Comparison of ENCODE assay signal across 8 cellular contexts in the genomic region with DNA sequence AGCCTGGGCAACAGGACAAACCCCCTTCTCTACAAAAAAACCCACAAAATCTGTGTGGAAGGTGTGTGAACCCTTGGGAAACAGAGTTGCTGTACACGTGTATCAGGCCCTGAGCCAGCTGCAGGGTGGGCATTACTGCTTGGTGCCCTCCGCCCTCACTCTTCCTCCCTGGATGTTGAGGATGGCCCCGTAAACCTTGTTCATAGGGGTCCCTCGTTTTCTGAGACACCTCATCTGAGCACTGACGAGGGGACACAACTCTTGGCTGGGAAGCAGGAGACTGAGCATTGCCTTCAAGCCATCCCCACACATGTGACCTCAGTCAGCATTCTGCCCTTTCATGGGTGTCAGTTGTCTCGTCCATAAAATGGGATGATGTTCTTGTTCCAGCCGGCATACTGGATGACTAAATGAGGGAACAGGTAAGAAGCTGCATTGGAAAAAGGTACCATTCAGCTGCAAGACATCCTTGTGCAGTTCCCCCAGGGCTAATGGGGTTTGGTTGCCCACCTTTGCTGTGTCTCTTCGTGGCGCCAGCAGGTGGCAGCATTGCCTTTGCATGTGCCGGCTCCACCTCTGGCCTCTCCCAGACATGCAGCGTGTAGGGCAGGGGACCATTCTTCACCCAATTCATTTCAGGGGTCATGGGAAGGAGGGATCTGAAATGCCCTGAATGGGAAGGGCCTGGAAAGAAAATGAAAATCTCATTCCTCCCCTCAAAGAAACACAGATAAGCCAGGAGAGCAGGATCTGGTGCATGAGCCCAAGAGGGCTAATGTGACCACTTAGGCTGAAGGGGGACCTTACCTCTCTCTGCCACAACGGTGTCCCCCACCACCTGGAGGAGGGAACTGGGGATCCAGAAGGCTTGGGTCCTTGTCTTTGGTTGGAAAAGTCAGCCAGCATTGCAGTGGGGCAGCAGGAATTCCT. TPM values are rescaled to one million over a fixed set of nuclear protein-coding genes. Genes with fewer than 3 reads are reported as not detected.
DNase-seq lines count a peak whose midpoint lies in the region; ATAC-seq and TF ChIP-seq lines count a peak whose summit lies in the region.

No MANE protein-coding gene starts in this region.

- H3K9me3 ChIP-seq in AG04450 (ENCODE audit: control insufficient read depth, insufficient read depth, low read length) (peaks cover 2% of the 10 kb centered on the region; the same call in 1 of the 2 replicates), colonic mucosa (no peaks in the 10 kb centered on the region), right lobe of liver (no peaks in the 10 kb centered on the region)

- H3K27ac ChIP-seq in AG04450 (ENCODE audit: low read depth, low read length) = no peak overlapping the region
- H3K27ac ChIP-seq in colonic mucosa = no peak overlapping the region
- H3K27ac ChIP-seq in right lobe of liver = no peak overlapping the region

- peak overlapping the region in 1 of 2 donors; percentile 46 for H3K9ac ChIP-seq in colonic mucosa (ENCODE audit: low read depth in 2 of 2, low read length in 2 of 2)

- DNase-seq in AG04450 (ENCODE audit: low read depth, low spot score) (no peak), NCI-H510A (lab: John Stamatoyannopoulos, UW) (peak; percentile 34), colonic mucosa (peak; percentile 75), right lobe of liver (peak; percentile 75 to 80 (median 75))
- DNase-seq in activated CD4-positive, alpha-beta T cell treated with anti-CD3 and anti-CD28 coated beads for 4 hours = peak; percentile 55 to 64
- DNase-seq in stimulated activated CD4-positive, alpha-beta T cell treated with anti-CD3 and anti-CD28 coated beads, TNF-alpha, amount 100 ng/mL, for 24 hours (ENCODE audit: low read depth in 3 of 3) = peak; percentile 38 to 61 (median 49)

- POLR2A ChIA-PET in AG04450 (lab: Yijun Ruan, JAX) = no interaction called here

- TF ChIP-seq CTCF in AG04450 (IDR thresholded peaks at IDR 0.05; ENCODE audit: low read depth, low read length) (peak; percentile 87), colonic mucosa (IDR thresholded peaks at IDR 0.05) (peak; percentile 90), right lobe of liver (IDR thresholded peaks at IDR 0.05) (peak; percentile 79 to 93 (median 92))

- WGBS in right lobe of liver (ENCODE audit: insufficient coverage, low coverage, low lambda C conversion rate, missing lambda C conversion rate) = 15% methylated on average over 5 of the region's 12 CpGs

- no peaks in the 10 kb centered on the region for H3K27me3 ChIP-seq in AG04450 (ENCODE audit: control insufficient read depth, insufficient read depth, low read length)
- no peaks in the 10 kb centered on the region for H3K27me3 ChIP-seq in colonic mucosa
- no peaks in the 10 kb centered on the region for H3K27me3 ChIP-seq in right lobe of liver

- CTCF ChIA-PET in AG04450 (lab: Charles Lee) = interaction anchor here (0.5 to 6.4 kb wide), 35 partner anchors 10 to 780 kb away, joined by 3 to 49 read pairs (median 4); no protein-coding TSS in a partner anchor

- H3K4me1 ChIP-seq in colonic mucosa (peaks cover 7% of the 10 kb centered on the region), right lobe of liver (no peaks in the 10 kb centered on the region)

- H3K36me3 ChIP-seq in colonic mucosa = no peaks in the 10 kb centered on the region
- no peaks in the 10 kb centered on the region for H3K36me3 ChIP-seq in right lobe of liver

- no peak overlapping the region for H3K4me3 ChIP-seq in AG04450 (ENCODE audit: low read depth, low read length)
- H3K4me3 ChIP-seq in colonic mucosa = no peak overlapping the region
- no peak overlapping the region for H3K4me3 ChIP-seq in right lobe of liver

- intact Hi-C loops in colonic mucosa (cut with DNase I) (loop anchor here (5.0 to 10.0 kb wide), 2 partner anchors 654 to 746 kb away; no protein-coding TSS in a partner anchor), right lobe of liver (cut with DNase I) (no loop called here)

- no peak for TF ChIP-seq POLR2A in right lobe of liver (IDR thresholded peaks at IDR 0.05)

- ATAC-seq in GM18858 (IDR thresholded peaks at IDR 0.05; ENCODE audit: unreplicated experiment) (peak; percentile 66), HG03139 (IDR thresholded peaks at IDR 0.05; ENCODE audit: unreplicated experiment) (peak; percentile 85), right lobe of liver (peak; percentile 87 to 90 (median 89))

RNA-seq across cellular contexts. Expression of a gene that starts 36.4 kb away (rescaled TPM):
- 3.1 and 4.2 TPM in 2 replicates for polyA plus RNA-seq in AG04450 (2011; rRNA removed)
- 3.5 and 3.9 TPM in 2 replicates for polyA minus RNA-seq in AG04450 (2011; rRNA and poly(A)+ RNA removed)
- total RNA-seq in colonic mucosa = 10 to 100 TPM in 1 of 2 donors, 1 to 10 TPM in 1; 8.2 to 17.8 TPM
- 100 to 1,000 TPM in 3 of 6 experiments, 10 to 100 TPM in 3; 60.7 to 187 (median 114) TPM for total RNA-seq in right lobe of liver
